8 cellular contexts compared by ENCODE assay signal in genomic region chr9:101449071-101449721, GRCh38. TPM values are rescaled to one million over a fixed set of nuclear protein-coding genes. Genes with fewer than 3 reads are reported as not detected.
DNase-seq lines count a peak whose midpoint lies in the region; ATAC-seq lines count a peak whose summit lies in the region.

No MANE protein-coding gene starts in this region.

- ATAC-seq in GM19025 (IDR thresholded peaks at IDR 0.05; ENCODE audit: low read depth, unreplicated experiment) (peak; percentile 93), HG03159 (IDR thresholded peaks at IDR 0.05; ENCODE audit: unreplicated experiment) (peak; percentile 99), left colon (peak; percentile 96)

- intact Hi-C loops in left colon (cut with DNase I, micrococcal nuclease): no loop called here

- DNase-seq in AG20443 (ENCODE audit: low spot score) (peak; percentile 92), NCI-H226 (peak; percentile 21), dedifferentiated amniotic fluid mesenchymal stem cell (ENCODE audit: extremely low spot score) (peak; percentile 48), left colon (peak; percentile 77 to 88)
- DNase-seq in activated CD4-positive, alpha-beta T cell treated with anti-CD3 and anti-CD28 coated beads for 48 hours: peak; percentile 64
- peak; percentile 46 for DNase-seq in stimulated activated CD4-positive, alpha-beta T cell treated with anti-CD3 and anti-CD28 coated beads, Interleukin-1b, Interleukin-23, amount 100 ng/mL, for 48 hours

RNA-seq across cellular contexts. Expression of gene ALDOB, which starts 13.6 kb away (rescaled TPM):
- 10 to 100 TPM in 1 of 2 donors, 1 to 10 TPM in 1; 2.7 to 39.3 TPM for total RNA-seq in left colon

RNA-seq across cellular contexts. Expression of gene ZNF189, which starts 50.5 kb away (rescaled TPM):
- total RNA-seq in left colon: 10 to 100 TPM; 14.1 to 17.5 TPM

RNA-seq across cellular contexts. Expression of gene MRPL50, which starts 50.8 kb away (rescaled TPM):
- 1 to 10 TPM; 8.1 to 8.8 TPM for total RNA-seq in left colon

Comparison
In these comparisons a context has a peak if more than half of its experiments do, and no peak if none do; other contexts are left out.
1. Peak in every context shown above with its lines: DNase-seq and ATAC-seq.
2. DNase-seq: peak in every context shown above with its lines; median percentile 92 in AG20443; 82 in left colon; 64 in activated CD4-positive, alpha-beta T cell treated with anti-CD3 and anti-CD28 coated beads for 48 hours; 48 in dedifferentiated amniotic fluid mesenchymal stem cell; 46 in stimulated activated CD4-positive, alpha-beta T cell treated with anti-CD3 and anti-CD28 coated beads, Interleukin-1b, Interleukin-23, amount 100 ng/mL, for 48 hours; 21 in NCI-H226.